Comparison of ENCODE assay signal across 10 cellular contexts in genomic region chr7:8387551-8388256, GRCh38.
DNase-seq lines count a peak whose midpoint lies in the region; ATAC-seq lines count a peak whose summit lies in the region.
"Had no signal": no experiment of that assay in that cellular context is flagged by ENCODE, and none has a peak within 500 bp of the region (broad histone marks: within the 10 kb centered on the region; RNA-seq: fewer than 3 reads in every experiment).

No MANE protein-coding gene starts in this region.

- ATAC-seq in GM19324 (IDR thresholded peaks at IDR 0.05; ENCODE audit: low FRiP score, unreplicated experiment) = peak; percentile 41
- peak; percentile 37 for ATAC-seq in HG02678 (IDR thresholded peaks at IDR 0.05; ENCODE audit: unreplicated experiment)
- peak; percentile 22 for ATAC-seq in HG03521 (IDR thresholded peaks at IDR 0.05; ENCODE audit: unreplicated experiment)

- DNase-seq in retina = peak; percentile 51
- no peak for DNase-seq in NCI-H1436 treated with DMSO at 0.1 percent for 48 hours (lab: John Stamatoyannopoulos, UW)
- DNase-seq in NCI-H146 (lab: John Stamatoyannopoulos, UW) = no peak
- DNase-seq in activated CD4-positive, CD25-positive, alpha-beta regulatory T cell (lab: John Stamatoyannopoulos, UW) = no peak
- no peak for DNase-seq in activated gamma-delta T cell treated with Interleukin-2 at 50 U/mL for 16 hours
- DNase-seq: activated T-cell treated with anti-CD3 and anti-CD28 coated beads, Interleukin-2, amount 50 U/mL, for 48 hours; NCI-H2171 treated with DMSO at 0.1 percent for 48 hours had no signal
